In the genomic region with DNA sequence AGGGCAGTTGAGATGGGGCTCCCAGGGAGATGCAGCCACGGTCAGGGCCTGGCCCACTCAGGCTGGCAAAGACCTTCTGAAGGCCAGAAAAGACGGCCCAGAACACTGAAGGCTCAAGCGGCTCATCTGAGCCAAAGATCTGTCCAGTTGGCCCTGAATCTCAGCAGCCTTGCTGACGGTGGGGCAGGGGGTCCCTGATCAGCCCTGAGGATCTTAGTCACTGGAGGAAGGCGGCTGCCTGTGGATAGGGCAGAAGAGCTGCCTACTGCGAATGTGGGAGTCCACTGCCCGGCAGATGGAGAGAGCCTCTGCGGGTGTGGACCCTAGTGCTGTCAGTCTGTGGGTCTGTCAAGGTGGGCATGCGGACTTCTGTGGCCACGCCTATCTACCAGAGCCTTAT, we compare ENCODE assay signal across 8 cellular contexts.
"Had no signal": no experiment of that assay in that cellular context is flagged by ENCODE, and none has a peak within 500 bp of the region (broad histone marks: within the 10 kb centered on the region; RNA-seq: fewer than 3 reads in every experiment).

No MANE protein-coding gene starts in this region.

- DNase-seq: GM23248, GOT3, H7, HFFc6 had no signal

- H3K27ac ChIP-seq: GM23248, HL-60 had no signal

- H3K4me1 ChIP-seq: HAP-1 had no signal

- H3K4me3 ChIP-seq: GM23248, HAP-1 had no signal

- ATAC-seq: HCT116, HepG2 had no signal

- H3K36me3 ChIP-seq: HAP-1 had no signal
